ENCODE assay signal across 1 cellular context in the genomic region with DNA sequence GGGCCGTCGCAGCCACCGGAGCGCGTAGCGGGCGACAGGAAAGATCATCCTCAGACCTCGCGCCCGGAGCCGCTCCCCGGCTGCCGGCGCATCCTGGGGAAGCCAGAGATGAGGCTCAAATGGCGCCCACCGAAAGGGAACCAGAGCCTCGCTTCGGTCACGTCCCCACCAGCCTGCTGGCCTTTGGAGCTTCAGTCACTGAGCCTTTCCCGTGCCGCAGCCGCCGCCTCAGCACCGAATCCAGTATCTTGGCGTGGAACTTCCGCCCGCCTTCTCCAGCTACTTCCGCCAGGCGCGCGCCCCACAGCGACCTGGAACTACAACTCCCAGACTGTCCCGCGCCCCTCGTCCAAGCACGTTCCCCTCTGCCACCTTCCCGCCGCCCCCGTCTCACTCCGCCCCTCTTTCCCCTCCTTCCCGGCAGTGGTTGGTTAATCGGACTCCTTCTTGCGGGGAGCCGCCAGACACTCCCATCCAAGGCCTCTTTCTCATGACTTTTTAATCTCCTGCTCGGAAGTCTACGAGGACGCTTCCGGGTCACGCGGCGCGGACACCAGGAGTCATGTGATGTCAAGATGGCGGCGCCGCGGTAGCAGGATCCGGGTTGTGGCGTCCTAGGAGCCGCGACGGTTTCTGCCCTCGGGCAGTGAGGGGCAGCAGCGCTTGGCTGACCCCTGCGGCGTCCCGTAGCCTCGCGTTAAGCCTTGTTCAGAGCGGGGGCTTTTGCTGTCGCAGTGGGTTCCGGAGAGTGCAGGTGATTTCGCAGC.
A peak's percentile ranks its signal among the peaks of the same experiment; 100 is the strongest.
TF ChIP-seq lines count a peak whose summit lies in the region.

A gene with protein sequence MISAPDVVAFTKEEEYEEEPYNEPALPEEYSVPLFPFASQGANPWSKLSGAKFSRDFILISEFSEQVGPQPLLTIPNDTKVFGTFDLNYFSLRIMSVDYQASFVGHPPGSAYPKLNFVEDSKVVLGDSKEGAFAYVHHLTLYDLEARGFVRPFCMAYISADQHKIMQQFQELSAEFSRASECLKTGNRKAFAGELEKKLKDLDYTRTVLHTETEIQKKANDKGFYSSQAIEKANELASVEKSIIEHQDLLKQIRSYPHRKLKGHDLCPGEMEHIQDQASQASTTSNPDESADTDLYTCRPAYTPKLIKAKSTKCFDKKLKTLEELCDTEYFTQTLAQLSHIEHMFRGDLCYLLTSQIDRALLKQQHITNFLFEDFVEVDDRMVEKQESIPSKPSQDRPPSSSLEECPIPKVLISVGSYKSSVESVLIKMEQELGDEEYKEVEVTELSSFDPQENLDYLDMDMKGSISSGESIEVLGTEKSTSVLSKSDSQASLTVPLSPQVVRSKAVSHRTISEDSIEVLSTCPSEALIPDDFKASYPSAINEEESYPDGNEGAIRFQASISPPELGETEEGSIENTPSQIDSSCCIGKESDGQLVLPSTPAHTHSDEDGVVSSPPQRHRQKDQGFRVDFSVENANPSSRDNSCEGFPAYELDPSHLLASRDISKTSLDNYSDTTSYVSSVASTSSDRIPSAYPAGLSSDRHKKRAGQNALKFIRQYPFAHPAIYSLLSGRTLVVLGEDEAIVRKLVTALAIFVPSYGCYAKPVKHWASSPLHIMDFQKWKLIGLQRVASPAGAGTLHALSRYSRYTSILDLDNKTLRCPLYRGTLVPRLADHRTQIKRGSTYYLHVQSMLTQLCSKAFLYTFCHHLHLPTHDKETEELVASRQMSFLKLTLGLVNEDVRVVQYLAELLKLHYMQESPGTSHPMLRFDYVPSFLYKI (plus strand): TSS at position 563 of the 767 bp plus-strand sequence. CDS start 497 bp downstream, outside the sequence.
A gene with protein sequence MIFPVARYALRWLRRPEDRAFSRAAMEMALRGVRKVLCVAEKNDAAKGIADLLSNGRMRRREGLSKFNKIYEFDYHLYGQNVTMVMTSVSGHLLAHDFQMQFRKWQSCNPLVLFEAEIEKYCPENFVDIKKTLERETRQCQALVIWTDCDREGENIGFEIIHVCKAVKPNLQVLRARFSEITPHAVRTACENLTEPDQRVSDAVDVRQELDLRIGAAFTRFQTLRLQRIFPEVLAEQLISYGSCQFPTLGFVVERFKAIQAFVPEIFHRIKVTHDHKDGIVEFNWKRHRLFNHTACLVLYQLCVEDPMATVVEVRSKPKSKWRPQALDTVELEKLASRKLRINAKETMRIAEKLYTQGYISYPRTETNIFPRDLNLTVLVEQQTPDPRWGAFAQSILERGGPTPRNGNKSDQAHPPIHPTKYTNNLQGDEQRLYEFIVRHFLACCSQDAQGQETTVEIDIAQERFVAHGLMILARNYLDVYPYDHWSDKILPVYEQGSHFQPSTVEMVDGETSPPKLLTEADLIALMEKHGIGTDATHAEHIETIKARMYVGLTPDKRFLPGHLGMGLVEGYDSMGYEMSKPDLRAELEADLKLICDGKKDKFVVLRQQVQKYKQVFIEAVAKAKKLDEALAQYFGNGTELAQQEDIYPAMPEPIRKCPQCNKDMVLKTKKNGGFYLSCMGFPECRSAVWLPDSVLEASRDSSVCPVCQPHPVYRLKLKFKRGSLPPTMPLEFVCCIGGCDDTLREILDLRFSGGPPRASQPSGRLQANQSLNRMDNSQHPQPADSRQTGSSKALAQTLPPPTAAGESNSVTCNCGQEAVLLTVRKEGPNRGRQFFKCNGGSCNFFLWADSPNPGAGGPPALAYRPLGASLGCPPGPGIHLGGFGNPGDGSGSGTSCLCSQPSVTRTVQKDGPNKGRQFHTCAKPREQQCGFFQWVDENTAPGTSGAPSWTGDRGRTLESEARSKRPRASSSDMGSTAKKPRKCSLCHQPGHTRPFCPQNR (minus strand): TSS at position 264 of the 767 bp plus-strand sequence. CDS start 216 bp downstream, at position 48.

TF ChIP-seq in HepG2, 621 proteins besides CTCF, POLR2A, EP300 and RAD21 (continued from another document and continues in another):
- TF ChIP-seq U2AF2 (IDR thresholded peaks at IDR 0.05; ENCODE audit: low read depth, low read length) (no peak), ZNF367 (CRISPR knock-in tag; IDR thresholded peaks at IDR 0.05; ENCODE audit: borderline replicate concordance) (no peak), NR2F6 (IDR thresholded peaks at IDR 0.05) (peak; percentile 18; the same call in 1 of the 2 replicates), NR2F6 (CRISPR knock-in tag; IDR thresholded peaks at IDR 0.05) (no peak; the same call in 1 of the 2 replicates), KLF6 (CRISPR knock-in tag; IDR thresholded peaks at IDR 0.05) (no peak), HNRNPH1 (optimal IDR thresholded peaks at IDR 0.05; ENCODE audit: low read depth, low read length) (no peak), ZNF782 (CRISPR knock-in tag; IDR thresholded peaks at IDR 0.05; ENCODE audit: borderline replicate concordance) (peak; percentile 67; the same call in 1 of the 2 replicates), ONECUT2 (CRISPR knock-in tag; IDR thresholded peaks at IDR 0.05) (no peak), ZNF577 (CRISPR knock-in tag; IDR thresholded peaks at IDR 0.05; ENCODE audit: borderline replicate concordance, low read depth) (no peak), ZNF777 (CRISPR knock-in tag; IDR thresholded peaks at IDR 0.05) (peak; percentile 78), ZFP37 (CRISPR knock-in tag; IDR thresholded peaks at IDR 0.05; ENCODE audit: borderline replicate concordance) (no peak), ZEB1 (IDR thresholded peaks at IDR 0.05; ENCODE audit: insufficient replicate concordance, low read depth) (no peak), ZNF772 (CRISPR knock-in tag; IDR thresholded peaks at IDR 0.05) (peak; percentile 80), ERF (CRISPR knock-in tag; IDR thresholded peaks at IDR 0.05) (0 out of 2 replicates have a peak, but pooled peaks have one; percentile 70), ZBTB3 (CRISPR knock-in tag; IDR thresholded peaks at IDR 0.05; ENCODE audit: borderline replicate concordance, low read depth) (no peak), ZKSCAN1 (IDR thresholded peaks at IDR 0.05; ENCODE audit: low read length) (no peak), TBX3 (IDR thresholded peaks at IDR 0.05; ENCODE audit: borderline replicate concordance) (peak; percentile 70; the same call in 1 of the 2 replicates), ZBTB38 (CRISPR knock-in tag; IDR thresholded peaks at IDR 0.05) (no peak)
- TF ChIP-seq, protein P1, sequence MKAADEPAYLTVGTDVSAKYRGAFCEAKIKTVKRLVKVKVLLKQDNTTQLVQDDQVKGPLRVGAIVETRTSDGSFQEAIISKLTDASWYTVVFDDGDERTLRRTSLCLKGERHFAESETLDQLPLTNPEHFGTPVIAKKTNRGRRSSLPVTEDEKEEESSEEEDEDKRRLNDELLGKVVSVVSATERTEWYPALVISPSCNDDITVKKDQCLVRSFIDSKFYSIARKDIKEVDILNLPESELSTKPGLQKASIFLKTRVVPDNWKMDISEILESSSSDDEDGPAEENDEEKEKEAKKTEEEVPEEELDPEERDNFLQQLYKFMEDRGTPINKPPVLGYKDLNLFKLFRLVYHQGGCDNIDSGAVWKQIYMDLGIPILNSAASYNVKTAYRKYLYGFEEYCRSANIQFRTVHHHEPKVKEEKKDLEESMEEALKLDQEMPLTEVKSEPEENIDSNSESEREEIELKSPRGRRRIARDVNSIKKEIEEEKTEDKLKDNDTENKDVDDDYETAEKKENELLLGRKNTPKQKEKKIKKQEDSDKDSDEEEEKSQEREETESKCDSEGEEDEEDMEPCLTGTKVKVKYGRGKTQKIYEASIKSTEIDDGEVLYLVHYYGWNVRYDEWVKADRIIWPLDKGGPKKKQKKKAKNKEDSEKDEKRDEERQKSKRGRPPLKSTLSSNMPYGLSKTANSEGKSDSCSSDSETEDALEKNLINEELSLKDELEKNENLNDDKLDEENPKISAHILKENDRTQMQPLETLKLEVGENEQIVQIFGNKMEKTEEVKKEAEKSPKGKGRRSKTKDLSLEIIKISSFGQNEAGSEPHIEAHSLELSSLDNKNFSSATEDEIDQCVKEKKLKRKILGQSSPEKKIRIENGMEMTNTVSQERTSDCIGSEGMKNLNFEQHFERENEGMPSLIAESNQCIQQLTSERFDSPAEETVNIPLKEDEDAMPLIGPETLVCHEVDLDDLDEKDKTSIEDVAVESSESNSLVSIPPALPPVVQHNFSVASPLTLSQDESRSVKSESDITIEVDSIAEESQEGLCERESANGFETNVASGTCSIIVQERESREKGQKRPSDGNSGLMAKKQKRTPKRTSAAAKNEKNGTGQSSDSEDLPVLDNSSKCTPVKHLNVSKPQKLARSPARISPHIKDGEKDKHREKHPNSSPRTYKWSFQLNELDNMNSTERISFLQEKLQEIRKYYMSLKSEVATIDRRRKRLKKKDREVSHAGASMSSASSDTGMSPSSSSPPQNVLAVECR (CRISPR knock-in tag; IDR thresholded peaks at IDR 0.05; ENCODE audit: borderline replicate concordance): peak; percentile 95
- TF ChIP-seq, protein P2, sequence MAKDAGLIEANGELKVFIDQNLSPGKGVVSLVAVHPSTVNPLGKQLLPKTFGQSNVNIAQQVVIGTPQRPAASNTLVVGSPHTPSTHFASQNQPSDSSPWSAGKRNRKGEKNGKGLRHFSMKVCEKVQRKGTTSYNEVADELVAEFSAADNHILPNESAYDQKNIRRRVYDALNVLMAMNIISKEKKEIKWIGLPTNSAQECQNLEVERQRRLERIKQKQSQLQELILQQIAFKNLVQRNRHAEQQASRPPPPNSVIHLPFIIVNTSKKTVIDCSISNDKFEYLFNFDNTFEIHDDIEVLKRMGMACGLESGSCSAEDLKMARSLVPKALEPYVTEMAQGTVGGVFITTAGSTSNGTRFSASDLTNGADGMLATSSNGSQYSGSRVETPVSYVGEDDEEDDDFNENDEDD (CRISPR knock-in tag; IDR thresholded peaks at IDR 0.05; ENCODE audit: borderline replicate concordance): peak; percentile 92
- TF ChIP-seq, protein P3, sequence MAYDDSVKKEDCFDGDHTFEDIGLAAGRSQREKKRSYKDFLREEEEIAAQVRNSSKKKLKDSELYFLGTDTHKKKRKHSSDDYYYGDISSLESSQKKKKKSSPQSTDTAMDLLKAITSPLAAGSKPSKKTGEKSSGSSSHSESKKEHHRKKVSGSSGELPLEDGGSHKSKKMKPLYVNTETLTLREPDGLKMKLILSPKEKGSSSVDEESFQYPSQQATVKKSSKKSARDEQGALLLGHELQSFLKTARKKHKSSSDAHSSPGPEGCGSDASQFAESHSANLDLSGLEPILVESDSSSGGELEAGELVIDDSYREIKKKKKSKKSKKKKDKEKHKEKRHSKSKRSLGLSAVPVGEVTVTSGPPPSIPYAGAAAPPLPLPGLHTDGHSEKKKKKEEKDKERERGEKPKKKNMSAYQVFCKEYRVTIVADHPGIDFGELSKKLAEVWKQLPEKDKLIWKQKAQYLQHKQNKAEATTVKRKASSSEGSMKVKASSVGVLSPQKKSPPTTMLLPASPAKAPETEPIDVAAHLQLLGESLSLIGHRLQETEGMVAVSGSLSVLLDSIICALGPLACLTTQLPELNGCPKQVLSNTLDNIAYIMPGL (CRISPR knock-in tag; IDR thresholded peaks at IDR 0.05; ENCODE audit: borderline replicate concordance in 1 of 2, low read depth in 1 of 2): peak in 1 of 2 experiments; percentile 80; a peak in 3 of 4 replicates
- TF ChIP-seq, protein P4, sequence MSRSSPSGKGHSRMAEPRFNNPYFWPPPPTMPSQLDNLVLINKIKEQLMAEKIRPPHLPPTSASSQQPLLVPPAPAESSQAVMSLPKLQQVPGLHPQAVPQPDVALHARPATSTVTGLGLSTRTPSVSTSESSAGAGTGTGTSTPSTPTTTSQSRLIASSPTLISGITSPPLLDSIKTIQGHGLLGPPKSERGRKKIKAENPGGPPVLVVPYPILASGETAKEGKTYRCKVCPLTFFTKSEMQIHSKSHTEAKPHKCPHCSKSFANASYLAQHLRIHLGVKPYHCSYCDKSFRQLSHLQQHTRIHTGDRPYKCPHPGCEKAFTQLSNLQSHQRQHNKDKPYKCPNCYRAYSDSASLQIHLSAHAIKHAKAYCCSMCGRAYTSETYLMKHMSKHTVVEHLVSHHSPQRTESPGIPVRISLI (CRISPR knock-in tag; IDR thresholded peaks at IDR 0.05; ENCODE audit: borderline replicate concordance): no peak
- TF ChIP-seq, protein P5, sequence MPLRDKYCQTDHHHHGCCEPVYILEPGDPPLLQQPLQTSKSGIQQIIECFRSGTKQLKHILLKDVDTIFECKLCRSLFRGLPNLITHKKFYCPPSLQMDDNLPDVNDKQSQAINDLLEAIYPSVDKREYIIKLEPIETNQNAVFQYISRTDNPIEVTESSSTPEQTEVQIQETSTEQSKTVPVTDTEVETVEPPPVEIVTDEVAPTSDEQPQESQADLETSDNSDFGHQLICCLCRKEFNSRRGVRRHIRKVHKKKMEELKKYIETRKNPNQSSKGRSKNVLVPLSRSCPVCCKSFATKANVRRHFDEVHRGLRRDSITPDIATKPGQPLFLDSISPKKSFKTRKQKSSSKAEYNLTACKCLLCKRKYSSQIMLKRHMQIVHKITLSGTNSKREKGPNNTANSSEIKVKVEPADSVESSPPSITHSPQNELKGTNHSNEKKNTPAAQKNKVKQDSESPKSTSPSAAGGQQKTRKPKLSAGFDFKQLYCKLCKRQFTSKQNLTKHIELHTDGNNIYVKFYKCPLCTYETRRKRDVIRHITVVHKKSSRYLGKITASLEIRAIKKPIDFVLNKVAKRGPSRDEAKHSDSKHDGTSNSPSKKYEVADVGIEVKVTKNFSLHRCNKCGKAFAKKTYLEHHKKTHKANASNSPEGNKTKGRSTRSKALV (CRISPR knock-in tag; IDR thresholded peaks at IDR 0.05): peak; percentile 65; the same call in 1 of the 2 replicates
- TF ChIP-seq, protein P6, sequence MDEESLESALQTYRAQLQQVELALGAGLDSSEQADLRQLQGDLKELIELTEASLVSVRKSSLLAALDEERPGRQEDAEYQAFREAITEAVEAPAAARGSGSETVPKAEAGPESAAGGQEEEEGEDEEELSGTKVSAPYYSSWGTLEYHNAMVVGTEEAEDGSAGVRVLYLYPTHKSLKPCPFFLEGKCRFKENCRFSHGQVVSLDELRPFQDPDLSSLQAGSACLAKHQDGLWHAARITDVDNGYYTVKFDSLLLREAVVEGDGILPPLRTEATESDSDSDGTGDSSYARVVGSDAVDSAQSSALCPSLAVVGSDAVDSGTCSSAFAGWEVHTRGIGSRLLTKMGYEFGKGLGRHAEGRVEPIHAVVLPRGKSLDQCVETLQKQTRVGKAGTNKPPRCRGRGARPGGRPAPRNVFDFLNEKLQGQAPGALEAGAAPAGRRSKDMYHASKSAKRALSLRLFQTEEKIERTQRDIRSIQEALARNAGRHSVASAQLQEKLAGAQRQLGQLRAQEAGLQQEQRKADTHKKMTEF (CRISPR knock-in tag; IDR thresholded peaks at IDR 0.05): peak; percentile 78
- TF ChIP-seq, protein P7, sequence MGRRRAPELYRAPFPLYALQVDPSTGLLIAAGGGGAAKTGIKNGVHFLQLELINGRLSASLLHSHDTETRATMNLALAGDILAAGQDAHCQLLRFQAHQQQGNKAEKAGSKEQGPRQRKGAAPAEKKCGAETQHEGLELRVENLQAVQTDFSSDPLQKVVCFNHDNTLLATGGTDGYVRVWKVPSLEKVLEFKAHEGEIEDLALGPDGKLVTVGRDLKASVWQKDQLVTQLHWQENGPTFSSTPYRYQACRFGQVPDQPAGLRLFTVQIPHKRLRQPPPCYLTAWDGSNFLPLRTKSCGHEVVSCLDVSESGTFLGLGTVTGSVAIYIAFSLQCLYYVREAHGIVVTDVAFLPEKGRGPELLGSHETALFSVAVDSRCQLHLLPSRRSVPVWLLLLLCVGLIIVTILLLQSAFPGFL (CRISPR knock-in tag; IDR thresholded peaks at IDR 0.05): no peak
- TF ChIP-seq, protein P8, sequence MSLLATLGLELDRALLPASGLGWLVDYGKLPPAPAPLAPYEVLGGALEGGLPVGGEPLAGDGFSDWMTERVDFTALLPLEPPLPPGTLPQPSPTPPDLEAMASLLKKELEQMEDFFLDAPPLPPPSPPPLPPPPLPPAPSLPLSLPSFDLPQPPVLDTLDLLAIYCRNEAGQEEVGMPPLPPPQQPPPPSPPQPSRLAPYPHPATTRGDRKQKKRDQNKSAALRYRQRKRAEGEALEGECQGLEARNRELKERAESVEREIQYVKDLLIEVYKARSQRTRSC (CRISPR knock-in tag; IDR thresholded peaks at IDR 0.05; ENCODE audit: low read depth): no peak
